Comparison of ENCODE assay signal across 20 cellular contexts in genomic region chrX:8914636-8915035, GRCh38.
"Had no signal": no experiment of that assay in that cellular context is flagged by ENCODE, and none has a peak within 500 bp of the region (broad histone marks: within the 10 kb centered on the region; RNA-seq: fewer than 3 reads in every experiment).

No MANE protein-coding gene starts in this region.

- H3K4me3 Mint-ChIP-seq: activated naive CD4-positive, alpha-beta T cell treated with anti-CD3 and anti-CD28 coated beads, Interleukin-2, amount 50 U/mL, for 24 hours; endodermal cell; memory B cell; naive thymus-derived CD8-positive, alpha-beta T cell had no signal

- H3K9me3 Mint-ChIP-seq: activated naive CD4-positive, alpha-beta T cell treated with anti-CD3 and anti-CD28 coated beads, Interleukin-2, amount 50 U/mL, for 24 hours; memory B cell; naive thymus-derived CD8-positive, alpha-beta T cell had no signal

- H3K27ac Mint-ChIP-seq: activated naive CD4-positive, alpha-beta T cell treated with anti-CD3 and anti-CD28 coated beads, Interleukin-2, amount 50 U/mL, for 24 hours; endodermal cell; memory B cell; naive thymus-derived CD8-positive, alpha-beta T cell had no signal

- H3K27ac ChIP-seq: body of pancreas, epithelial cell of prostate, left lung, psoas muscle, VCaP had no signal

- ATAC-seq: body of pancreas; naive thymus-derived CD8-positive, alpha-beta T cell had no signal

- H3K4me1 Mint-ChIP-seq: activated naive CD4-positive, alpha-beta T cell treated with anti-CD3 and anti-CD28 coated beads, Interleukin-2, amount 50 U/mL, for 24 hours; endodermal cell; memory B cell; naive thymus-derived CD8-positive, alpha-beta T cell had no signal

- H3K27me3 Mint-ChIP-seq: activated naive CD4-positive, alpha-beta T cell treated with anti-CD3 and anti-CD28 coated beads, Interleukin-2, amount 50 U/mL, for 24 hours; memory B cell had no signal

- DNase-seq: activated CD4-positive, alpha-beta T cell treated with anti-CD3 and anti-CD28 coated beads, Interleukin-2, amount 50 U/mL, for 1 hour; activated CD4-positive, CD25-positive, alpha-beta regulatory T cell treated with anti-CD3 and anti-CD28 coated beads, Interleukin-2, amount 50 U/mL, for 72 hours; activated CD8-positive, alpha-beta memory T cell treated with anti-CD3 and anti-CD28 coated beads, Interleukin-2, amount 50 U/mL, for 48 hours; activated gamma-delta T cell; activated T-cell treated with anti-CD3 and anti-CD28 coated beads, Interleukin-2, amount 50 U/mL, for 48 hours; endodermal cell; kidney; naive thymus-derived CD8-positive, alpha-beta T cell; psoas muscle; spleen; stimulated activated naive CD4-positive, alpha-beta T cell treated with Interleukin-2 at 50 U/mL for 16 hours; SW 1271; T-helper 2 cell had no signal

- H3K36me3 Mint-ChIP-seq: activated naive CD4-positive, alpha-beta T cell treated with anti-CD3 and anti-CD28 coated beads, Interleukin-2, amount 50 U/mL, for 24 hours; memory B cell; naive thymus-derived CD8-positive, alpha-beta T cell had no signal

- H3K36me3 ChIP-seq: left lung, ovary, spleen had no signal

- H3K4me3 ChIP-seq: body of pancreas, left lung, ovary, psoas muscle, spleen had no signal

- H3K4me1 ChIP-seq: body of pancreas, left lung, psoas muscle, spleen had no signal

- H3K9me3 ChIP-seq: body of pancreas, left lung, ovary, psoas muscle, spleen had no signal

- H3K27me3 ChIP-seq: body of pancreas, left lung, ovary had no signal
